In the genomic region with DNA sequence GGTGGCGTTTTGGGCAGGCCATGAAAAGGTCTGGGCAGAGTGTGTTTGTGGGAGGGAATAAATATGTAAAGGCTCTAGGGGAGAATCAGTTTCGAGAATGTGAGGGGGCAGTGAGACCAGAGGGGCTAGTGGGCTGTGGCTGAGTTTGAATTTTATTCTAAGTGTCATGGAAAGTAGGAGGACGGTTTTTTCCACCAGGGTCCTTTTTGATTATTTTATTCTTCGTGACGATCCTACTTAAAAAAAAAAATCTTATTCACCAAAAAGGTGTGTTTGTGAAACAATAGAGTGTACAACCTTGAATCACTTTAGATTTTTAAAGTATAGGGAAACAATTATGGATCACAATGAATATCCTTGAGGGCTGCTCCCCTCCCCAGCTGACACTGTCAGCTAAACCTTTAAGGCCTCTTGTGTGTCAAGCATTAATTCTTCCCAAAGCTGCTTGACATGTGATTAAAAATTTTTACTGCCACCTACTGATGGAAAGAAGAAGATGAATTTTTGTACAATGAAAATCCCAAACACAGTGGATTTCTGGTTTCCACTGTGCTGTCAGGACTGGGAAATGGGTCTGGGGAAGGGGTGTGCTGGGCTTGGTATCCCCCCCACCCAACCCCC, we compare ENCODE assay signal across 8 cellular contexts.
DNase-seq lines count a peak whose midpoint lies in the region; ATAC-seq and TF ChIP-seq lines count a peak whose summit lies in the region.

No MANE protein-coding gene starts in this region.

- peak overlapping the region; percentile 78 for H3K27ac ChIP-seq in neutrophil

- ATAC-seq in GM18861 (IDR thresholded peaks at IDR 0.05; ENCODE audit: unreplicated experiment) (no peak), HG03469 (IDR thresholded peaks at IDR 0.05; ENCODE audit: unreplicated experiment) (no peak)

- DNase-seq in A172 (ENCODE audit: low spot score) (peak; percentile 70), GM03348 (ENCODE audit: low spot score) (peak; percentile 73), NCI-H1694 (lab: John Stamatoyannopoulos, UW) (peak; percentile 80), fibroblast of gingiva (ENCODE audit: low read depth) (peak; percentile 44)
- DNase-seq in T-helper 2 cell treated with Interferon-gamma antibody and Interleukin-4, amounts not matched to agents 5 μg/mL and 100 μg/mL, for 36 hours (ENCODE audit: low spot score), result no peak

- no peaks in the 10 kb centered on the region for H3K27me3 Mint-ChIP-seq in T-helper 2 cell treated with Interferon-gamma antibody and Interleukin-4, amounts not matched to agents 5 μg/mL and 100 μg/mL, for 36 hours (ENCODE audit: low read depth)

- peak overlapping the region; percentile 76 for H3K27ac Mint-ChIP-seq in T-helper 2 cell treated with Interferon-gamma antibody and Interleukin-4, amounts not matched to agents 5 μg/mL and 100 μg/mL, for 36 hours

- no peaks in the 10 kb centered on the region for H3K27me3 ChIP-seq in neutrophil

- TF ChIP-seq CTCF in neutrophil (IDR thresholded peaks at IDR 0.05), result no peak

- peak overlapping the region; percentile 70 for H3K4me3 Mint-ChIP-seq in T-helper 2 cell treated with Interferon-gamma antibody and Interleukin-4, amounts not matched to agents 5 μg/mL and 100 μg/mL, for 36 hours

- peaks cover 53 to 63% of the 10 kb centered on the region in 2 experiments for H3K4me1 ChIP-seq in neutrophil (ENCODE audit: control insufficient read depth in 1 of 2, insufficient read depth in 1 of 2, low read depth in 1 of 2, low read length in 1 of 2)

- H3K36me3 Mint-ChIP-seq in T-helper 2 cell treated with Interferon-gamma antibody and Interleukin-4, amounts not matched to agents 5 μg/mL and 100 μg/mL, for 36 hours (ENCODE audit: low read depth), result peaks cover 22% of the 10 kb centered on the region

- peaks cover 3% of the 10 kb centered on the region for H3K9me3 Mint-ChIP-seq in T-helper 2 cell treated with Interferon-gamma antibody and Interleukin-4, amounts not matched to agents 5 μg/mL and 100 μg/mL, for 36 hours

- no peaks in the 10 kb centered on the region for H3K9me3 ChIP-seq in neutrophil

- H3K4me1 Mint-ChIP-seq in T-helper 2 cell treated with Interferon-gamma antibody and Interleukin-4, amounts not matched to agents 5 μg/mL and 100 μg/mL, for 36 hours (ENCODE audit: low read depth), result peaks cover 46% of the 10 kb centered on the region

- H3K36me3 ChIP-seq in neutrophil, result peaks cover 16% of the 10 kb centered on the region

- H3K4me3 ChIP-seq in neutrophil (ENCODE audit: low read depth in 1 of 2, low read length in 1 of 2), result peak overlapping the region in 1 of 2 experiments; percentile 20
